In the genomic region with DNA sequence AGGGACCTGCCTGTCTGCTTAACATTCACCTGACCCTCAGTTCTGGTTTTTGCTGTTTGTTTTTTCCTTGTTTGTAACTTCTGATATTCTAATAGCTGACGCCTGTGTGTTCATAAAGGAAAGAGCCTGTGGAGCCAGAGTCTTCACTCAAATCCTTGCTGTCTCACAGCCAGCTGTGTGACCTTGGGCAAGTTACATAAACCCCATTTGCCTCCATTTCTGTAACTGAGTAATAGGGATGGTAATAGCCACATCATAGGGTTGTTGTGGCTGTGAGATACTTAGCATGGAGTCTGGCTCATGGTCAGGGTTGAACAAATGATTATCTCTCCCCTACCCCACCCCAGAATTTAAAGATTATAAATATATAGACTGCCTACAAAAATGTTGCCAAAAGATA, we compare ENCODE assay signal across 12 cellular contexts. TPM values are rescaled to one million over a fixed set of nuclear protein-coding genes. Genes with fewer than 3 reads are reported as not detected.
DNase-seq lines count a peak whose midpoint lies in the region; ATAC-seq and TF ChIP-seq lines count a peak whose summit lies in the region.
"Had no signal": no experiment of that assay in that cellular context is flagged by ENCODE, and none has a peak within 500 bp of the region (broad histone marks: within the 10 kb centered on the region; RNA-seq: fewer than 3 reads in every experiment).

No MANE protein-coding gene starts in this region.

- H2BK5ac ChIP-seq in mesenchymal stem cell (ENCODE audit: low read depth, low read length, poor library complexity, severe bottlenecking): no peak overlapping the region

- POLR2A ChIA-PET in MCF 10A (lab: Yijun Ruan, JAX): interaction anchor here (0.5 to 5.8 kb wide), 10 partner anchors 11 to 994 kb away, joined by 3 to 100 read pairs (median 6); partner anchors contain the start of genes ARL3, SFXN2, TRIM8 and WBP1L

- CTCF ChIA-PET in MCF 10A (lab: Yijun Ruan, JAX): interaction anchor here (1.1 to 1.7 kb wide), 2 partner anchors 17 to 50 kb away, joined by 4 to 12 read pairs; no protein-coding TSS in a partner anchor

- no peak for TF ChIP-seq CTCF in heart right ventricle (IDR thresholded peaks at IDR 0.05)
- TF ChIP-seq CTCF in MCF 10A (IDR thresholded peaks at IDR 0.05; ENCODE audit: unreplicated experiment): no peak

- H3K27ac ChIP-seq in heart right ventricle: peak overlapping the region in 6 of 10 donors; percentile 22 to 68 (median 28)
- H3K27ac ChIP-seq in mesenchymal stem cell (ENCODE audit: low read length, poor library complexity, severe bottlenecking): peak overlapping the region; percentile 19
- peak overlapping the region; percentile 59 for H3K27ac ChIP-seq in thymus (ENCODE audit: low read depth)

- no peak overlapping the region for H2BK120ac ChIP-seq in mesenchymal stem cell (ENCODE audit: low read depth, low read length)

- H3K79me1 ChIP-seq in mesenchymal stem cell (replicated peaks; ENCODE audit: low read length, poor library complexity, severe bottlenecking): peaks cover 27% of the 10 kb centered on the region

- H2BK15ac ChIP-seq in mesenchymal stem cell (ENCODE audit: low read depth, poor library complexity, severe bottlenecking): no peak overlapping the region

- H3K9me3 ChIP-seq in heart right ventricle (no peaks in the 10 kb centered on the region), mesenchymal stem cell (ENCODE audit: control insufficient read depth, low read length) (no peaks in the 10 kb centered on the region), thymus (ENCODE audit: control insufficient read depth) (no peaks in the 10 kb centered on the region)

- H3K36me3 ChIP-seq in heart right ventricle: peaks cover 0 to 6% (median 0%) of the 10 kb centered on the region in 9 donors
- H3K36me3 ChIP-seq in mesenchymal stem cell (ENCODE audit: control insufficient read depth in 1 of 2, insufficient read depth in 2 of 2, low read depth in 1 of 2, low read length in 2 of 2): peaks cover under 1 to 4% of the 10 kb centered on the region in 2 experiments
- H3K36me3 ChIP-seq in thymus (ENCODE audit: control insufficient read depth, insufficient read depth): no peaks in the 10 kb centered on the region

- H3K27me3 Mint-ChIP-seq in MCF 10A (ENCODE audit: insufficient read depth, unreplicated experiment): no peaks in the 10 kb centered on the region

- no peak overlapping the region for H4K91ac ChIP-seq in mesenchymal stem cell (ENCODE audit: low read length)

- BruUV-seq in MCF 10A (replicated peaks; lab: Mats Ljungman, UMichigan): no TSS peak

- peaks cover 21% of the 10 kb centered on the region for H3K36me3 Mint-ChIP-seq in MCF 10A (ENCODE audit: insufficient read depth, unreplicated experiment)

- peak overlapping the region in 1 of 2 experiments; percentile 43 for H3K4ac ChIP-seq in mesenchymal stem cell (ENCODE audit: low read depth in 1 of 2, low read length in 2 of 2)

- H2AFZ ChIP-seq in mesenchymal stem cell (ENCODE audit: low read depth, low read length): no peak overlapping the region

- H3K27me3 ChIP-seq in heart right ventricle (no peaks in the 10 kb centered on the region), mesenchymal stem cell (ENCODE audit: control insufficient read depth in 1 of 2, insufficient read depth in 1 of 2, low read length in 2 of 2) (no peaks in the 10 kb centered on the region), thymus (ENCODE audit: control insufficient read depth, insufficient read depth) (no peaks in the 10 kb centered on the region)

- ATAC-seq in heart right ventricle (no peak), left ventricle myocardium superior (no peak), left lobe of liver (no peak), GM21360 (IDR thresholded peaks at IDR 0.05; ENCODE audit: unreplicated experiment) (no peak), HG02885 (IDR thresholded peaks at IDR 0.05; ENCODE audit: poor library complexity, unreplicated experiment) (no peak)
- ATAC-seq: sciatic nerve had no signal

- peak overlapping the region; percentile 24 for H4K8ac ChIP-seq in mesenchymal stem cell (ENCODE audit: low read length)

- WGBS in heart right ventricle, 2 donors: 71 to 77% methylated on average over 1 of the region's 1 CpG
- WGBS in mesenchymal stem cell: 94% methylated on average over 1 of the region's 1 CpG
- 90% methylated on average over 1 of the region's 1 CpG for WGBS in thymus

- no peaks in the 10 kb centered on the region for H3K9me3 Mint-ChIP-seq in MCF 10A (ENCODE audit: unreplicated experiment)

- intact Hi-C loops in heart right ventricle (cut with DNase I) (no loop called here), left ventricle myocardium superior (cut with micrococcal nuclease) (no loop called here), MCF 10A (cut with micrococcal nuclease) (no loop called here)

- no peak overlapping the region for H3K14ac ChIP-seq in mesenchymal stem cell (ENCODE audit: low read length in 2 of 2)

- peak overlapping the region; percentile 3 to 15 for H2BK12ac ChIP-seq in mesenchymal stem cell (ENCODE audit: low read length in 2 of 2)

- H3K4me2 ChIP-seq in mesenchymal stem cell (ENCODE audit: low read length, poor library complexity, severe bottlenecking): no peak overlapping the region

- no peak for DNase-seq in heart right ventricle
- DNase-seq in left ventricle myocardium superior: no peak
- DNase-seq in MCF 10A (ENCODE audit: unreplicated experiment): no peak
- DNase-seq in mesenchymal stem cell: peak; percentile 75
- no peak for DNase-seq in left lobe of liver (ENCODE audit: low spot score)
- DNase-seq: amygdala, NCI-H1105 treated with DMSO at 0.1 percent for 48 hours, SW 1271 had no signal

- peak overlapping the region; percentile 78 for H3K27ac Mint-ChIP-seq in MCF 10A (ENCODE audit: low read depth, unreplicated experiment)

- H3K18ac ChIP-seq in mesenchymal stem cell (ENCODE audit: low read depth in 1 of 2, low read length in 2 of 2): peak overlapping the region; percentile 11 to 67

- H3K4me1 ChIP-seq in heart right ventricle (peaks cover 19 to 85% (median 64%) of the 10 kb centered on the region in 9 donors), mesenchymal stem cell (ENCODE audit: control insufficient read depth, insufficient read depth, low read depth, low read length) (peaks cover 37% of the 10 kb centered on the region), thymus (ENCODE audit: control insufficient read depth, insufficient read depth, low read length) (peaks cover 46% of the 10 kb centered on the region)

- H3K4me1 Mint-ChIP-seq in MCF 10A (ENCODE audit: insufficient read depth, unreplicated experiment): peaks cover 32% of the 10 kb centered on the region

- H2AK5ac ChIP-seq in mesenchymal stem cell (ENCODE audit: low read length, severe bottlenecking): peak overlapping the region; percentile 18

- H3K4me3 ChIP-seq in heart right ventricle (no peak overlapping the region), mesenchymal stem cell (ENCODE audit: insufficient read depth in 1 of 2, low read depth in 1 of 2, low read length in 2 of 2) (no peak overlapping the region), thymus (ENCODE audit: low read length) (no peak overlapping the region)

- H3K23ac ChIP-seq in mesenchymal stem cell (ENCODE audit: low read length in 2 of 2): no peak overlapping the region

- H3K9ac ChIP-seq in mesenchymal stem cell (ENCODE audit: low read length): no peak overlapping the region

- no peak overlapping the region for H3K4me3 Mint-ChIP-seq in MCF 10A (ENCODE audit: unreplicated experiment)

RNA-seq across cellular contexts. Expression of gene WBP1L, which starts 27.0 kb away (rescaled TPM):
- total RNA-seq in heart right ventricle: 10 to 100 TPM; 17.3 to 33.3 (median 21.0) TPM
- polyA plus RNA-seq in heart right ventricle: 10 to 100 TPM; 14.3 to 17.5 TPM
- 22.4 TPM for total RNA-seq in left ventricle myocardium superior
- 19.8 and 24.8 TPM in 2 replicates for total RNA-seq in MCF 10A (2022)
- polyA plus RNA-seq in mesenchymal stem cell (2013, experiment 1 of 2): 59.1 TPM
- polyA plus RNA-seq in mesenchymal stem cell (2013, experiment 2 of 2): 58.7 TPM
- 75.9 TPM for polyA plus RNA-seq in thymus
- total RNA-seq in left lobe of liver: 33.0 TPM

RNA-seq across cellular contexts. Expression of gene SFXN2, which starts 56.4 kb away (rescaled TPM):
- total RNA-seq in heart right ventricle: 1 to 10 TPM in 9 of 10 donors, under 1 TPM in 1; 0.89 to 4.5 (median 2.3) TPM
- polyA plus RNA-seq in heart right ventricle: 1 to 10 TPM; 2.5 to 4.3 TPM
- 1.5 TPM for total RNA-seq in left ventricle myocardium superior
- total RNA-seq in MCF 10A (2022): 7.2 and 12.9 TPM in 2 replicates
- polyA plus RNA-seq in mesenchymal stem cell (2013, experiment 1 of 2): 3.8 TPM
- 3.7 TPM for polyA plus RNA-seq in mesenchymal stem cell (2013, experiment 2 of 2)
- 10.8 TPM for polyA plus RNA-seq in thymus
- total RNA-seq in left lobe of liver: 25.5 TPM

RNA-seq across cellular contexts. Expression of gene ARL3, which starts 56.6 kb away (rescaled TPM):
- total RNA-seq in heart right ventricle (10 to 100 TPM; 10.9 to 17.8 (median 13.6) TPM), left ventricle myocardium superior (13.6 TPM), MCF 10A (2022) (6.8 and 7.0 TPM in 2 replicates), left lobe of liver (2.5 TPM)
- polyA plus RNA-seq in heart right ventricle (10 to 100 TPM in 1 of 2 donors, 1 to 10 TPM in 1; 5.0 to 15.8 TPM), thymus (8.3 TPM)
- 24.6 TPM for polyA plus RNA-seq in mesenchymal stem cell (2013, experiment 1 of 2)
- polyA plus RNA-seq in mesenchymal stem cell (2013, experiment 2 of 2): 25.9 TPM
